In the genomic region with DNA sequence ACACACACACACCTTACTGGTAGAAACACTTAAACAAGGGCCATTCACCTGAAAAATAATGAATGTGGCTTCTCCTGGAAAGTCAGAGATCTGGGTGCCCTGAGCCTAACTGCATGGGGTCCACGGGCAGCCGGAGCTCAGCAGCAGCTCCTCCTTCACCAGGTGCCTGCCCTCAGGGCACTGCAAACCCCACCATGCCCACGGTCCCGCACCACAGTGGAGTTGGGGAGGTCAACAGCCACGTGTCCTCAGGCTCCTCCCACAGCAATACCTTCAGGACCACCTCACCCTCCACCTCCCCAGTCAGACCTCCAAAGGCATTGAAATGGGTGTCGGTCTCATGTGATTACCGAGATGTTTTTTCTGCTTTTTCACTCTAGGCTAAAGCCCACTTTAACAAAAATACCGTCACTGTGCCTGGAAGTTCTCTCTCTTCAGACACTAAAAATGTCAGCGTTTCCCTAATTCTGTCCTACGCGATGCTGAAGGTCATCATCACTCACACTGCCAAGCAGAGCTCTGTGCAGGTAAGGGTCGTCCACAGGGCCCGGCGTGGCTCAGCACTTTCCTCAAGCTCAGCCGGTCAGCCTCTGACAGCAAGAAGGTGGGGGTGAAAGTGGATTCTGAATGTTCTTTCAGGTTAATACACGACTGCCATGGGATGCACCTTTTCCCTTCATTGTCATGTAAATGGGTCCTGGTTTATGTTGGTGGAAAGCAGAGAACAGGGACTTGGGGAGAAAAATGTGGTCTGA, we compare ENCODE assay signal across 1 cellular context.
A peak's percentile ranks its signal among the peaks of the same experiment; 100 is the strongest.
TF ChIP-seq lines count a peak whose summit lies in the region.

No MANE protein-coding gene starts in this region.

TF ChIP-seq in HepG2, 621 proteins besides CTCF, POLR2A, EP300 and RAD21:
- TF ChIP-seq, protein P1, sequence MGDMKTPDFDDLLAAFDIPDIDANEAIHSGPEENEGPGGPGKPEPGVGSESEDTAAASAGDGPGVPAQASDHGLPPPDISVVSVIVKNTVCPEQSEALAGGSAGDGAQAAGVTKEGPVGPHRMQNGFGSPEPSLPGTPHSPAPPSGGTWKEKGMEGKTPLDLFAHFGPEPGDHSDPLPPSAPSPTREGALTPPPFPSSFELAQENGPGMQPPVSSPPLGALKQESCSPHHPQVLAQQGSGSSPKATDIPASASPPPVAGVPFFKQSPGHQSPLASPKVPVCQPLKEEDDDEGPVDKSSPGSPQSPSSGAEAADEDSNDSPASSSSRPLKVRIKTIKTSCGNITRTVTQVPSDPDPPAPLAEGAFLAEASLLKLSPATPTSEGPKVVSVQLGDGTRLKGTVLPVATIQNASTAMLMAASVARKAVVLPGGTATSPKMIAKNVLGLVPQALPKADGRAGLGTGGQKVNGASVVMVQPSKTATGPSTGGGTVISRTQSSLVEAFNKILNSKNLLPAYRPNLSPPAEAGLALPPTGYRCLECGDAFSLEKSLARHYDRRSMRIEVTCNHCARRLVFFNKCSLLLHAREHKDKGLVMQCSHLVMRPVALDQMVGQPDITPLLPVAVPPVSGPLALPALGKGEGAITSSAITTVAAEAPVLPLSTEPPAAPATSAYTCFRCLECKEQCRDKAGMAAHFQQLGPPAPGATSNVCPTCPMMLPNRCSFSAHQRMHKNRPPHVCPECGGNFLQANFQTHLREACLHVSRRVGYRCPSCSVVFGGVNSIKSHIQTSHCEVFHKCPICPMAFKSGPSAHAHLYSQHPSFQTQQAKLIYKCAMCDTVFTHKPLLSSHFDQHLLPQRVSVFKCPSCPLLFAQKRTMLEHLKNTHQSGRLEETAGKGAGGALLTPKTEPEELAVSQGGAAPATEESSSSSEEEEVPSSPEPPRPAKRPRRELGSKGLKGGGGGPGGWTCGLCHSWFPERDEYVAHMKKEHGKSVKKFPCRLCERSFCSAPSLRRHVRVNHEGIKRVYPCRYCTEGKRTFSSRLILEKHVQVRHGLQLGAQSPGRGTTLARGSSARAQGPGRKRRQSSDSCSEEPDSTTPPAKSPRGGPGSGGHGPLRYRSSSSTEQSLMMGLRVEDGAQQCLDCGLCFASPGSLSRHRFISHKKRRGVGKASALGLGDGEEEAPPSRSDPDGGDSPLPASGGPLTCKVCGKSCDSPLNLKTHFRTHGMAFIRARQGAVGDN (CRISPR knock-in tag; IDR thresholded peaks at IDR 0.05) = peak; percentile 34
- TF ChIP-seq ZNF225 (CRISPR knock-in tag; IDR thresholded peaks at IDR 0.05) (0 out of 2 replicates have a peak, but pooled peaks have one; percentile 45), ZNF776 (CRISPR knock-in tag; IDR thresholded peaks at IDR 0.05) (no peak), KLF13 (CRISPR knock-in tag; IDR thresholded peaks at IDR 0.05) (0 out of 2 replicates have a peak, but pooled peaks have one; percentile 64), NFYC (CRISPR knock-in tag; IDR thresholded peaks at IDR 0.05) (no peak)
